1 cellular context compared by ENCODE assay signal in genomic region chr6:100228437-100229424, GRCh38.
TF ChIP-seq lines count a peak whose summit lies in the region.

No MANE protein-coding gene starts in this region.

TF ChIP-seq in K562, 482 proteins besides CTCF, POLR2A, EP300 and RAD21 (continued from another document and continues in another):
- TF ChIP-seq ZNF592 (IDR thresholded peaks at IDR 0.05) (peak; percentile 81; the same call in 1 of the 2 replicates), ZNF518B (CRISPR knock-in tag; IDR thresholded peaks at IDR 0.05) (no peak), ARID1B (IDR thresholded peaks at IDR 0.05) (0 out of 2 replicates have a peak, but pooled peaks have one; percentile 9), KDM4B (IDR thresholded peaks at IDR 0.05; ENCODE audit: borderline replicate concordance in 2 of 2, low read depth in 1 of 2) (no peak), RUNX1 (IDR thresholded peaks at IDR 0.05; ENCODE audit: low read depth) (no peak), KHSRP (IDR thresholded peaks at IDR 0.05) (no peak), DPF2 (IDR thresholded peaks at IDR 0.05) (peak; percentile 45; the same call in 1 of the 2 replicates), POLR2AphosphoS5 (IDR thresholded peaks at IDR 0.05; ENCODE audit: control insufficient read depth, insufficient read depth, low read depth, low read length) (peak; percentile 64; the same call in 1 of the 2 replicates), PHF8 (IDR thresholded peaks at IDR 0.05; ENCODE audit: borderline replicate concordance, low read length) (peak; percentile 73; the same call in 1 of the 2 replicates), ZFP36 (IDR thresholded peaks at IDR 0.05; ENCODE audit: low read depth, low read length, partially characterized antibody) (peak; percentile 22), TEAD1 (CRISPR knock-in tag; IDR thresholded peaks at IDR 0.05) (0 out of 4 replicates have a peak, but pooled peaks of 1 of the 2 experiments have one; percentile 30), MITF (IDR thresholded peaks at IDR 0.05) (peak; percentile 62; the same call in 1 of the 2 replicates), RHOXF2B (CRISPR knock-in tag; conservative IDR thresholded peaks at IDR 0.05) (no peak), HDGF (IDR thresholded peaks at IDR 0.05) (no peak), KLF13 (tag; IDR thresholded peaks at IDR 0.05; ENCODE audit: borderline replicate concordance, low read depth) (0 out of 2 replicates have a peak, but pooled peaks have one; percentile 38), IRF9 (tag; IDR thresholded peaks at IDR 0.05) (no peak), ZNF395 (CRISPR knock-in tag; IDR thresholded peaks at IDR 0.05) (peak; percentile 56; the same call in 1 of the 2 replicates), ERF (CRISPR knock-in tag; IDR thresholded peaks at IDR 0.05) (peak; percentile 36; the same call in 1 of the 2 replicates), KAT7 (CRISPR knock-in tag; IDR thresholded peaks at IDR 0.05; ENCODE audit: borderline replicate concordance) (no peak), HCFC1 (IDR thresholded peaks at IDR 0.05; ENCODE audit: low read depth, low read length) (no peak), ILF3 (IDR thresholded peaks at IDR 0.05; ENCODE audit: borderline replicate concordance) (no peak), MYC (IDR thresholded peaks at IDR 0.05; ENCODE audit: low read depth, low read length) (peak; percentile 72), MYC (CRISPR knock-in tag; IDR thresholded peaks at IDR 0.05; ENCODE audit: borderline replicate concordance, low read depth) (no peak), ATF2 (CRISPR knock-in tag; IDR thresholded peaks at IDR 0.05) (no peak), ZFX (CRISPR knock-in tag; IDR thresholded peaks at IDR 0.05) (peak; percentile 98), MLLT1 (IDR thresholded peaks at IDR 0.05) (0 out of 4 replicates have a peak, but pooled peaks of 1 of the 2 experiments have one; percentile 12), ZNF699 (CRISPR knock-in tag; IDR thresholded peaks at IDR 0.05; ENCODE audit: insufficient replicate concordance) (no peak), JUND (IDR thresholded peaks at IDR 0.05; ENCODE audit: borderline replicate concordance, low read depth, low read length) (peak; percentile 20; the same call in 1 of the 2 replicates), JUND (tag; IDR thresholded peaks at IDR 0.05; ENCODE audit: borderline replicate concordance, low read depth, low read length) (peak; percentile 73; the same call in 2 of the 3 replicates), ZNF23 (CRISPR knock-in tag; IDR thresholded peaks at IDR 0.05) (no peak), THRA (IDR thresholded peaks at IDR 0.05) (no peak), ZNF263 (CRISPR knock-in tag; IDR thresholded peaks at IDR 0.05; ENCODE audit: borderline replicate concordance) (no peak), PML (IDR thresholded peaks at IDR 0.05; ENCODE audit: low read length) (peak; percentile 34; the same call in 1 of the 2 replicates), MEIS2 (IDR thresholded peaks at IDR 0.05; ENCODE audit: partially characterized antibody) (peak; percentile 82), ZNF274 (IDR thresholded peaks at IDR 0.05; ENCODE audit: borderline replicate concordance, low read depth, low read length) (no peak), AFF4 (CRISPR knock-in tag; IDR thresholded peaks at IDR 0.05) (no peak), NBN (IDR thresholded peaks at IDR 0.05; ENCODE audit: low read depth) (0 out of 2 replicates have a peak, but pooled peaks have one; percentile 27), ZC3H8 (IDR thresholded peaks at IDR 0.05) (no peak), ZNF445 (CRISPR knock-in tag; IDR thresholded peaks at IDR 0.05; ENCODE audit: low read depth) (no peak), MAX (CRISPR knock-in tag; IDR thresholded peaks at IDR 0.05) (peak; percentile 87), ATF7 (IDR thresholded peaks at IDR 0.05) (peak; percentile 75)
